20 cellular contexts compared by ENCODE assay signal in genomic region chr4:187786190-187786589, GRCh38.
A peak's percentile ranks its signal among the peaks of the same experiment; 100 is the strongest.
DNase-seq lines count a peak whose midpoint lies in the region; ATAC-seq, FAIRE-seq and TF ChIP-seq lines count a peak whose summit lies in the region.
"Had no signal": no experiment of that assay in that cellular context is flagged by ENCODE, and none has a peak within 500 bp of the region (broad histone marks: within the 10 kb centered on the region; RNA-seq: fewer than 3 reads in every experiment).

No MANE protein-coding gene starts in this region.

- in situ Hi-C loops in GM13976 (cut with MboI; ENCODE audit: low sequenced_read_pairs, unreplicated experiment): no loop called here

- H3K27ac Mint-ChIP-seq in activated T-helper 17 cell treated with anti-CD3 and anti-CD28 coated beads, Interleukin-2, amount 50 U/mL, for 72 hours: no peak overlapping the region
- H3K27ac Mint-ChIP-seq: B cell; CD8-positive, alpha-beta T cell; GM23338 had no signal

- no peak for TF ChIP-seq CTCF in GM13976 (IDR thresholded peaks at IDR 0.05; ENCODE audit: borderline replicate concordance, control extremely low read depth, extremely low read depth, insufficient read depth, missing control alignments)

- no peaks in the 10 kb centered on the region for H3K27me3 ChIP-seq in small intestine (ENCODE audit: control insufficient read depth in 2 of 2, insufficient read depth in 2 of 2, low read length in 2 of 2)
- H3K27me3 ChIP-seq: BLaER1 had no signal

- H3K9me3 Mint-ChIP-seq in activated T-helper 17 cell treated with anti-CD3 and anti-CD28 coated beads, Interleukin-2, amount 50 U/mL, for 72 hours: peaks cover 4% of the 10 kb centered on the region

- ATAC-seq in activated T-helper 17 cell treated with anti-CD3 and anti-CD28 coated beads, Interleukin-2, amount 50 U/mL, for 72 hours (replicated peaks): no peak
- ATAC-seq: CD8-positive, alpha-beta T cell; GM12878; GM23338; HCT116 had no signal

- no peaks in the 10 kb centered on the region for H3K4me1 Mint-ChIP-seq in activated T-helper 17 cell treated with anti-CD3 and anti-CD28 coated beads, Interleukin-2, amount 50 U/mL, for 72 hours
- H3K4me1 Mint-ChIP-seq: B cell; CD4-positive, CD25-positive, alpha-beta regulatory T cell; GM23338 had no signal

- H3K4me3 ChIP-seq in small intestine (ENCODE audit: low read depth in 1 of 2, low read length in 2 of 2): no peak overlapping the region
- H3K4me3 ChIP-seq: BLaER1, GM12878, GM23338 had no signal

- no peaks in the 10 kb centered on the region for H3K9me3 ChIP-seq in small intestine (ENCODE audit: control insufficient read depth, low read depth)
- H3K9me3 ChIP-seq: Caco-2 had no signal

- DNase-seq in frontal cortex (ENCODE audit: low spot score in 2 of 2) (no peak), small intestine (no peak), GM13976 (ENCODE audit: low spot score) (no peak), activated gamma-delta T cell (lab: John Stamatoyannopoulos, UW) (no peak)
- DNase-seq: Caco-2; CD4-positive, CD25-positive, alpha-beta regulatory T cell; CD8-positive, alpha-beta T cell; DMS153; DND-41; GDM1; H9 had no signal

- no peaks in the 10 kb centered on the region for H3K4me1 ChIP-seq in small intestine (ENCODE audit: control insufficient read depth in 2 of 2, insufficient read depth in 1 of 2, low read depth in 1 of 2, low read length in 1 of 2)
- H3K4me1 ChIP-seq: BLaER1, Caco-2 had no signal

- no peaks in the 10 kb centered on the region for H3K36me3 Mint-ChIP-seq in activated T-helper 17 cell treated with anti-CD3 and anti-CD28 coated beads, Interleukin-2, amount 50 U/mL, for 72 hours (ENCODE audit: low read depth)
- H3K36me3 Mint-ChIP-seq: CD4-positive, CD25-positive, alpha-beta regulatory T cell; CD8-positive, alpha-beta T cell had no signal

- FAIRE-seq in TTC549 (lab: Jason Lieb, UNC) (peak; percentile 25), frontal cortex (lab: Jason Lieb, UNC) (peak; percentile 90), small intestine (lab: Jason Lieb, UNC) (peak; percentile 44)
- FAIRE-seq: GM12878, GM18507 had no signal

- H3K36me3 ChIP-seq in small intestine (ENCODE audit: control insufficient read depth in 2 of 2, insufficient read depth in 2 of 2, low read length in 2 of 2): no peaks in the 10 kb centered on the region
- H3K36me3 ChIP-seq: BLaER1 had no signal

- H3K4me3 Mint-ChIP-seq in activated T-helper 17 cell treated with anti-CD3 and anti-CD28 coated beads, Interleukin-2, amount 50 U/mL, for 72 hours: no peak overlapping the region
- H3K4me3 Mint-ChIP-seq: B cell; CD4-positive, CD25-positive, alpha-beta regulatory T cell; CD8-positive, alpha-beta T cell; GM23338; H9 had no signal

- H3K27me3 Mint-ChIP-seq in activated T-helper 17 cell treated with anti-CD3 and anti-CD28 coated beads, Interleukin-2, amount 50 U/mL, for 72 hours: no peaks in the 10 kb centered on the region
- H3K27me3 Mint-ChIP-seq: B cell; CD4-positive, CD25-positive, alpha-beta regulatory T cell had no signal

- H3K27ac ChIP-seq in small intestine (ENCODE audit: low read depth in 1 of 2, low read length in 1 of 2): no peak overlapping the region
- H3K27ac ChIP-seq: BLaER1, C4-2B had no signal
